Comparison of ENCODE assay signal across 9 cellular contexts in genomic region chr1:26900815-26901511, GRCh38. TPM values are rescaled to one million over a fixed set of nuclear protein-coding genes. Genes with fewer than 3 reads are reported as not detected.
DNase-seq lines count a peak whose midpoint lies in the region; ATAC-seq and TF ChIP-seq lines count a peak whose summit lies in the region.
"Had no signal": no experiment of that assay in that cellular context is flagged by ENCODE, and none has a peak within 500 bp of the region (broad histone marks: within the 10 kb centered on the region; RNA-seq: fewer than 3 reads in every experiment).

No MANE protein-coding gene starts in this region.

- TF ChIP-seq CTCF in brain (conservative IDR thresholded peaks at IDR 0.05) (no peak), mesothelial cell of epicardium (IDR thresholded peaks at IDR 0.05; ENCODE audit: unreplicated experiment) (no peak)

- no peak for DNase-seq in stimulated activated naive CD8-positive, alpha-beta T cell treated with anti-CD3 and anti-CD28 coated beads, Interleukin-15, Interleukin-2, amounts not matched to agents 100 U/mL and 50 U/mL, for 24 hours
- no peak for DNase-seq in mesothelial cell of epicardium (ENCODE audit: low spot score in 2 of 2, unreplicated experiment in 2 of 2)
- no peak for DNase-seq in middle frontal gyrus (ENCODE audit: extremely low spot score, low spot score)
- no peak for DNase-seq in inferior parietal cortex (ENCODE audit: extremely low spot score)
- no peak for DNase-seq in effector CD8-positive, alpha-beta T cell (lab: John Stamatoyannopoulos, UW)

- peak overlapping the region; percentile 95 for H3K4me3 Mint-ChIP-seq in stimulated activated naive CD8-positive, alpha-beta T cell treated with anti-CD3 and anti-CD28 coated beads, Interleukin-15, Interleukin-2, amounts not matched to agents 100 ng/mL and 50 ng/mL, for 24 hours
- H3K4me3 Mint-ChIP-seq in brain (peak overlapping the region; percentile 92 to 95 (median 93)), mesothelial cell of epicardium (peak overlapping the region; percentile 98)

- peaks cover 35% of the 10 kb centered on the region for H3K4me1 Mint-ChIP-seq in stimulated activated naive CD8-positive, alpha-beta T cell treated with anti-CD3 and anti-CD28 coated beads, Interleukin-15, Interleukin-2, amounts not matched to agents 100 ng/mL and 50 ng/mL, for 24 hours (ENCODE audit: low read depth)
- peaks cover 28% of the 10 kb centered on the region for H3K4me1 Mint-ChIP-seq in brain
- peaks cover 21% of the 10 kb centered on the region for H3K4me1 Mint-ChIP-seq in mesothelial cell of epicardium

- ATAC-seq in stimulated activated naive CD8-positive, alpha-beta T cell treated with anti-CD3 and anti-CD28 coated beads, Interleukin-15, Interleukin-2, amounts not matched to agents 100 U/mL and 50 U/mL, for 24 hours, result no peak
- ATAC-seq in GM18498 (IDR thresholded peaks at IDR 0.05; ENCODE audit: unreplicated experiment), result no peak

- no peaks in the 10 kb centered on the region for H3K27me3 Mint-ChIP-seq in stimulated activated naive CD8-positive, alpha-beta T cell treated with anti-CD3 and anti-CD28 coated beads, Interleukin-15, Interleukin-2, amounts not matched to agents 100 ng/mL and 50 ng/mL, for 24 hours
- H3K27me3 Mint-ChIP-seq in brain (peaks cover 16% of the 10 kb centered on the region), mesothelial cell of epicardium (ENCODE audit: low read depth) (no peaks in the 10 kb centered on the region)

- no peaks in the 10 kb centered on the region for H3K9me3 Mint-ChIP-seq in stimulated activated naive CD8-positive, alpha-beta T cell treated with anti-CD3 and anti-CD28 coated beads, Interleukin-15, Interleukin-2, amounts not matched to agents 100 ng/mL and 50 ng/mL, for 24 hours
- H3K9me3 Mint-ChIP-seq in brain, result peaks cover 0 to 3% (median 0%) of the 10 kb centered on the region in 5 experiments
- H3K9me3 Mint-ChIP-seq in mesothelial cell of epicardium, result no peaks in the 10 kb centered on the region

- H3K27ac Mint-ChIP-seq in stimulated activated naive CD8-positive, alpha-beta T cell treated with anti-CD3 and anti-CD28 coated beads, Interleukin-15, Interleukin-2, amounts not matched to agents 100 ng/mL and 50 ng/mL, for 24 hours, result peak overlapping the region; percentile 97
- H3K27ac Mint-ChIP-seq in brain (peak overlapping the region; percentile 90 to 99 (median 97)), mesothelial cell of epicardium (peak overlapping the region; percentile 99)

- H3K36me3 Mint-ChIP-seq in stimulated activated naive CD8-positive, alpha-beta T cell treated with anti-CD3 and anti-CD28 coated beads, Interleukin-15, Interleukin-2, amounts not matched to agents 100 ng/mL and 50 ng/mL, for 24 hours (ENCODE audit: low read depth), result peaks cover 12% of the 10 kb centered on the region
- H3K36me3 Mint-ChIP-seq in brain, result peaks cover 9% of the 10 kb centered on the region
- H3K36me3 Mint-ChIP-seq in mesothelial cell of epicardium, result peaks cover 8% of the 10 kb centered on the region

RNA-seq across cellular contexts. Expression of gene GPATCH3, which starts 0.7 kb away (rescaled TPM):
- 11.4 TPM for polyA plus RNA-seq in brain (ENCODE audit: insufficient read depth, low read depth, low replicate concordance)
- total RNA-seq in mesothelial cell of epicardium, result 19.5 to 23.5 TPM (median 19.8 TPM) in 3 replicates

RNA-seq across cellular contexts. Expression of gene GPN2, which starts 10.9 kb away (rescaled TPM):
- polyA plus RNA-seq in brain (ENCODE audit: insufficient read depth, low read depth, low replicate concordance), result 25.8 TPM
- total RNA-seq in mesothelial cell of epicardium, result 31.1 to 33.4 TPM (median 32.3 TPM) in 3 replicates

RNA-seq across cellular contexts. Expression of gene NR0B2, which starts 12.8 kb away (rescaled TPM):
- 28.6 TPM for polyA plus RNA-seq in brain (ENCODE audit: insufficient read depth, low read depth, low replicate concordance)
- total RNA-seq in mesothelial cell of epicardium, result not detected in 3 replicates
- total RNA-seq: T-helper 2 cell treated with Interferon-gamma antibody and Interleukin-4, amounts not matched to agents 100 ng/mL and 5 ng/mL, for 36 hours had no signal

RNA-seq across cellular contexts. Expression of gene NUDC, which starts 20.6 kb away (rescaled TPM):
- polyA plus RNA-seq in brain (ENCODE audit: insufficient read depth, low read depth, low replicate concordance), result 280 TPM
- total RNA-seq in mesothelial cell of epicardium, result 50.8 to 55.3 TPM (median 54.4 TPM) in 3 replicates

RNA-seq across cellular contexts. Expression of gene SFN, which starts 38.0 kb away (rescaled TPM):
- polyA plus RNA-seq in brain (ENCODE audit: insufficient read depth, low read depth, low replicate concordance), result 50.6 TPM
- total RNA-seq in mesothelial cell of epicardium, result 2.7 to 4.4 TPM (median 3.8 TPM) in 3 replicates
